8 cellular contexts compared by ENCODE assay signal in the genomic region with DNA sequence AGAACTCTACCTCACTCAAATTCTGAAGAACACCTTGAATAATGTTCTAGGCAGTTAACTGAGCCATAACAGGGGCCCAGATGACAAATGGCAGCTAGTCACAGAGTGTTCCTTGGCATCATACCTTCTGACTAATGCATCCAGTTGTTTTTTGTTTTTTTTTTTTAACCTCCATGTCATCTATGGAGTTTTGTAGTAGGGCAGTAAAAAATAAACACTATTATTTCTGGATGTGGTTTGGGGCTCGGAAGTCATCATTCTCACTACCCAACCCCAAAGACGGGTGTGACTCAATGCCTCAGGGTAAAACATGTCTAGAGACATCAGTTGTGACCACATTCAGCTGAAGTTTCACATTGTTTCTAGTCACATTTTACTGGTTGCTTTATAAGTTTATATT. TPM values are rescaled to one million over a fixed set of nuclear protein-coding genes. Genes with fewer than 3 reads are reported as not detected.
A peak's percentile ranks its signal among the peaks of the same experiment; 100 is the strongest.
DNase-seq lines count a peak whose midpoint lies in the region; ATAC-seq and TF ChIP-seq lines count a peak whose summit lies in the region.

No MANE protein-coding gene starts in this region.

- no peaks in the 10 kb centered on the region for H3K79me2 ChIP-seq in ACC112 (ENCODE audit: control insufficient read depth, insufficient read depth, low read length, unreplicated experiment)

- H3K36me3 ChIP-seq in ACC112 (ENCODE audit: insufficient read depth, low read length) (no peaks in the 10 kb centered on the region), suprapubic skin (no peaks in the 10 kb centered on the region), ascending aorta (no peaks in the 10 kb centered on the region)

- H3K9me3 ChIP-seq in suprapubic skin (no peaks in the 10 kb centered on the region), ascending aorta (no peaks in the 10 kb centered on the region)

- H3K4me3 ChIP-seq in ACC112 (ENCODE audit: low read depth, low read length) (no peak overlapping the region), dorsolateral prefrontal cortex (no peak overlapping the region), suprapubic skin (no peak overlapping the region), ascending aorta (no peak overlapping the region)

- TF ChIP-seq EP300 in suprapubic skin (IDR thresholded peaks at IDR 0.05), result no peak

- H3K27me3 ChIP-seq in ACC112 (ENCODE audit: insufficient read depth, low read length) (no peaks in the 10 kb centered on the region), dorsolateral prefrontal cortex (peaks cover 0 to 78% (median 8%) of the 10 kb centered on the region in 45 donors), suprapubic skin (no peaks in the 10 kb centered on the region), ascending aorta (no peaks in the 10 kb centered on the region)

- TF ChIP-seq CTCF in dorsolateral prefrontal cortex (IDR thresholded peaks at IDR 0.05 in 54 of 56, conservative IDR thresholded peaks at IDR 0.05 in 2 of 56; ENCODE audit: low read depth in 1 of 56, partially characterized antibody in 56 of 56) (no peak), suprapubic skin (IDR thresholded peaks at IDR 0.05) (no peak), ascending aorta (IDR thresholded peaks at IDR 0.05) (no peak)

- DNase-seq in activated T-helper 2 cell treated with anti-CD3 and anti-CD28 coated beads, Interferon-gamma antibody, Interleukin-2, Interleukin-4, amounts not matched to agents 10 μg/mL and 5 μg/mL and 100 μg/mL, durations not matched to agents 14 hours and 24 hours and 36 hours (ENCODE audit: low spot score), result peak; percentile 10
- DNase-seq in dorsolateral prefrontal cortex (no peak), suprapubic skin (ENCODE audit: low spot score in 2 of 2) (no peak), ascending aorta (ENCODE audit: low spot score in 2 of 2) (no peak)
- DNase-seq in stimulated activated naive CD4-positive, alpha-beta T cell treated with Interleukin-2 at 50 U/mL for 16 hours (lab: John Stamatoyannopoulos, UW), result no peak

- peaks cover 34% of the 10 kb centered on the region for H3K36me3 Mint-ChIP-seq in activated T-helper 2 cell treated with anti-CD3 and anti-CD28 coated beads, Interferon-gamma antibody, Interleukin-2, Interleukin-4, amounts not matched to agents 10 μg/mL and 5 μg/mL and 100 μg/mL, durations not matched to agents 14 hours and 24 hours and 36 hours (ENCODE audit: low read depth)

- H3K9me3 Mint-ChIP-seq in activated T-helper 2 cell treated with anti-CD3 and anti-CD28 coated beads, Interferon-gamma antibody, Interleukin-2, Interleukin-4, amounts not matched to agents 10 μg/mL and 5 μg/mL and 100 μg/mL, durations not matched to agents 14 hours and 24 hours and 36 hours, result no peaks in the 10 kb centered on the region

- WGBS in suprapubic skin, result 51% methylated on average over 2 of the region's 2 CpGs

- ATAC-seq in GM19023 (IDR thresholded peaks at IDR 0.05; ENCODE audit: unreplicated experiment), result peak; percentile 87
- peak; percentile 82 for ATAC-seq in HG03135 (IDR thresholded peaks at IDR 0.05; ENCODE audit: unreplicated experiment)

- H3K27ac ChIP-seq in ACC112 (ENCODE audit: low read depth, low read length) (peak overlapping the region; percentile 61), dorsolateral prefrontal cortex (no peak overlapping the region), suprapubic skin (no peak overlapping the region), ascending aorta (no peak overlapping the region)

- H3K4me1 ChIP-seq in ACC112 (ENCODE audit: control insufficient read depth, insufficient read depth, low read length, unreplicated experiment) (peaks cover 17% of the 10 kb centered on the region), suprapubic skin (no peaks in the 10 kb centered on the region), ascending aorta (no peaks in the 10 kb centered on the region)

- H3K27ac Mint-ChIP-seq in activated T-helper 2 cell treated with anti-CD3 and anti-CD28 coated beads, Interferon-gamma antibody, Interleukin-2, Interleukin-4, amounts not matched to agents 10 μg/mL and 5 μg/mL and 100 μg/mL, durations not matched to agents 14 hours and 24 hours and 36 hours, result peak overlapping the region; percentile 35

- no peak overlapping the region for H3K4me3 Mint-ChIP-seq in activated T-helper 2 cell treated with anti-CD3 and anti-CD28 coated beads, Interferon-gamma antibody, Interleukin-2, Interleukin-4, amounts not matched to agents 10 μg/mL and 5 μg/mL and 100 μg/mL, durations not matched to agents 14 hours and 24 hours and 36 hours (ENCODE audit: low read depth)

- TF ChIP-seq POLR2A in suprapubic skin (IDR thresholded peaks at IDR 0.05), result no peak

- intact Hi-C loops in activated T-helper 2 cell treated with anti-CD3 and anti-CD28 coated beads, Interferon-gamma antibody, Interleukin-2, Interleukin-4, amounts not matched to agents 10 μg/mL and 5 μg/mL and 100 μg/mL, durations not matched to agents 14 hours and 24 hours and 36 hours (cut with micrococcal nuclease), result loop anchor here (1.0 to 2.0 kb wide), 2 partner anchors 56 to 194 kb away; partner anchors contain the start of gene ATP11C
- intact Hi-C loops in dorsolateral prefrontal cortex (cut with DNase I), result no loop called here
- intact Hi-C loops in ascending aorta (cut with DNase I), result loop anchor here (1.0 kb wide), 1 partner anchor 193 kb away; no protein-coding TSS in a partner anchor

- peaks cover 15% of the 10 kb centered on the region for H3K4me1 Mint-ChIP-seq in activated T-helper 2 cell treated with anti-CD3 and anti-CD28 coated beads, Interferon-gamma antibody, Interleukin-2, Interleukin-4, amounts not matched to agents 10 μg/mL and 5 μg/mL and 100 μg/mL, durations not matched to agents 14 hours and 24 hours and 36 hours (ENCODE audit: low read depth)

- no peak overlapping the region for H2AFZ ChIP-seq in ACC112 (ENCODE audit: low read length, unreplicated experiment)

- no peaks in the 10 kb centered on the region for H3K27me3 Mint-ChIP-seq in activated T-helper 2 cell treated with anti-CD3 and anti-CD28 coated beads, Interferon-gamma antibody, Interleukin-2, Interleukin-4, amounts not matched to agents 10 μg/mL and 5 μg/mL and 100 μg/mL, durations not matched to agents 14 hours and 24 hours and 36 hours (ENCODE audit: low read depth)

RNA-seq across cellular contexts. Expression of gene MCF2, which starts 31.2 kb away (rescaled TPM):
- 0.46 and 0.66 TPM in 2 replicates for total RNA-seq in activated T-helper 2 cell treated with anti-CD3 and anti-CD28 coated beads, Interferon-gamma antibody, Interleukin-2, Interleukin-4, amounts not matched to agents 10 μg/mL and 5 μg/mL and 100 μg/mL, durations not matched to agents 14 hours and 24 hours and 36 hours
- total RNA-seq in dorsolateral prefrontal cortex (10 to 100 TPM in 108 of 120 experiments, 1 to 10 TPM in 12; 4.2 to 27.3 (median 15.2) TPM), suprapubic skin (under 1 TPM in 1 of 4 donors, not detected in 3; 0.23 TPM), ascending aorta (not detected)

Comparison
In these comparisons a context has a peak if more than half of its experiments do, and no peak if none do; other contexts are left out.
1. intact Hi-C loops: an anchor here in activated T-helper 2 cell treated with anti-CD3 and anti-CD28 coated beads, Interferon-gamma antibody, Interleukin-2, Interleukin-4, amounts not matched to agents 10 μg/mL and 5 μg/mL and 100 μg/mL, durations not matched to agents 14 hours and 24 hours and 36 hours (1.0 to 2.0 kb wide) and ascending aorta (1.0 kb wide); none called in dorsolateral prefrontal cortex.